Comparison of ENCODE assay signal across 1 cellular context in the genomic region with DNA sequence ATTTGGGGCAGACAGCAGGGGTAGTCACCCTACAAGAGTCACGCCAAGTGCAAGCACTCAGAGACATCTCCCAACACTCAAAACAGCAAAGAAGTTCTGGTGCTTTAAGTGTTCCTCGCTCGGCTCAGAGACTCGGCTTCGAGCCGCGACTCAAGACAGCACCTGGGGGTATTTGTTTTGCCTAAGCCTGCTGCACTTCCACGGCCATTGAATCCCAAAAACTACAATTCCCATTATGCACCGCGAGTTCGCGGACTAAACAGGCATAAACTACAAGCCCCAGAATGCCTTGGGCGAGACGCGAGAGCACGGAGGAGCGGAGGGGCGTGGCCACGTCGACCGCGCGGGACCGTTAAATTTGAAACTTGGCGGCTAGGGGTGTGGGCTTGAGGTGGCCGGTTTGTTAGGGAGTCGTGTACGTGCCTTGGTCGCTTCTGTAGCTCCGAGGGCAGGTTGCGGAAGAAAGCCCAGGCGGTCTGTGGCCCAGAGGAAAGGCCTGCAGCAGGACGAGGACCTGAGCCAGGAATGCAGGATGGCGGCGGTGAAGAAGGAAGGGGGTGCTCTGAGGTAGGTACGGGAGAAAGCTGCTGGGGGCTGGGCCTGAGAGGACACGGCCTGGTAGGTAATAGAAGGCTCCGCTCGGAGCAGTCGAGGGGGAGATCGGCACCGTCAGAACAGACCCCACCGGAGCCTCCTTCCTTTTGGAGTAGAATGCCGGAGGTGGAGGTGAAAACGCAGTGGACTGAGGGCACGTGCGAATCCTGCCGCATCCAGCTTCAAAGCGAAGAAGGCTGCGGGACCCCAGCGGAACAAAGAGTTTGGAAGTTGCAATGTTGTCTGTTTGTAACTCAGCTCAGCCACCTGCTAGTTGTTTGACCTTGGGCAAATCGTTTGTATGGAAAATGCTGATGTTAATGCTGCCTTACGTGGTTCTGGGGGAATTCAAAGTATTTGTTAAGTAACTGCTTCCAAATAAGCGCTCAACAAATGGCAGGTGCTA.
TF ChIP-seq lines count a peak whose summit lies in the region.

A gene with protein sequence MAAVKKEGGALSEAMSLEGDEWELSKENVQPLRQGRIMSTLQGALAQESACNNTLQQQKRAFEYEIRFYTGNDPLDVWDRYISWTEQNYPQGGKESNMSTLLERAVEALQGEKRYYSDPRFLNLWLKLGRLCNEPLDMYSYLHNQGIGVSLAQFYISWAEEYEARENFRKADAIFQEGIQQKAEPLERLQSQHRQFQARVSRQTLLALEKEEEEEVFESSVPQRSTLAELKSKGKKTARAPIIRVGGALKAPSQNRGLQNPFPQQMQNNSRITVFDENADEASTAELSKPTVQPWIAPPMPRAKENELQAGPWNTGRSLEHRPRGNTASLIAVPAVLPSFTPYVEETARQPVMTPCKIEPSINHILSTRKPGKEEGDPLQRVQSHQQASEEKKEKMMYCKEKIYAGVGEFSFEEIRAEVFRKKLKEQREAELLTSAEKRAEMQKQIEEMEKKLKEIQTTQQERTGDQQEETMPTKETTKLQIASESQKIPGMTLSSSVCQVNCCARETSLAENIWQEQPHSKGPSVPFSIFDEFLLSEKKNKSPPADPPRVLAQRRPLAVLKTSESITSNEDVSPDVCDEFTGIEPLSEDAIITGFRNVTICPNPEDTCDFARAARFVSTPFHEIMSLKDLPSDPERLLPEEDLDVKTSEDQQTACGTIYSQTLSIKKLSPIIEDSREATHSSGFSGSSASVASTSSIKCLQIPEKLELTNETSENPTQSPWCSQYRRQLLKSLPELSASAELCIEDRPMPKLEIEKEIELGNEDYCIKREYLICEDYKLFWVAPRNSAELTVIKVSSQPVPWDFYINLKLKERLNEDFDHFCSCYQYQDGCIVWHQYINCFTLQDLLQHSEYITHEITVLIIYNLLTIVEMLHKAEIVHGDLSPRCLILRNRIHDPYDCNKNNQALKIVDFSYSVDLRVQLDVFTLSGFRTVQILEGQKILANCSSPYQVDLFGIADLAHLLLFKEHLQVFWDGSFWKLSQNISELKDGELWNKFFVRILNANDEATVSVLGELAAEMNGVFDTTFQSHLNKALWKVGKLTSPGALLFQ (plus strand): TSS at position 381 of the 1,000 bp plus-strand sequence. CDS start 152 bp downstream, at position 533.

TF ChIP-seq in HepG2, 621 proteins besides CTCF, POLR2A, EP300 and RAD21 (continued from another document and continues in another):
- TF ChIP-seq, protein P1, sequence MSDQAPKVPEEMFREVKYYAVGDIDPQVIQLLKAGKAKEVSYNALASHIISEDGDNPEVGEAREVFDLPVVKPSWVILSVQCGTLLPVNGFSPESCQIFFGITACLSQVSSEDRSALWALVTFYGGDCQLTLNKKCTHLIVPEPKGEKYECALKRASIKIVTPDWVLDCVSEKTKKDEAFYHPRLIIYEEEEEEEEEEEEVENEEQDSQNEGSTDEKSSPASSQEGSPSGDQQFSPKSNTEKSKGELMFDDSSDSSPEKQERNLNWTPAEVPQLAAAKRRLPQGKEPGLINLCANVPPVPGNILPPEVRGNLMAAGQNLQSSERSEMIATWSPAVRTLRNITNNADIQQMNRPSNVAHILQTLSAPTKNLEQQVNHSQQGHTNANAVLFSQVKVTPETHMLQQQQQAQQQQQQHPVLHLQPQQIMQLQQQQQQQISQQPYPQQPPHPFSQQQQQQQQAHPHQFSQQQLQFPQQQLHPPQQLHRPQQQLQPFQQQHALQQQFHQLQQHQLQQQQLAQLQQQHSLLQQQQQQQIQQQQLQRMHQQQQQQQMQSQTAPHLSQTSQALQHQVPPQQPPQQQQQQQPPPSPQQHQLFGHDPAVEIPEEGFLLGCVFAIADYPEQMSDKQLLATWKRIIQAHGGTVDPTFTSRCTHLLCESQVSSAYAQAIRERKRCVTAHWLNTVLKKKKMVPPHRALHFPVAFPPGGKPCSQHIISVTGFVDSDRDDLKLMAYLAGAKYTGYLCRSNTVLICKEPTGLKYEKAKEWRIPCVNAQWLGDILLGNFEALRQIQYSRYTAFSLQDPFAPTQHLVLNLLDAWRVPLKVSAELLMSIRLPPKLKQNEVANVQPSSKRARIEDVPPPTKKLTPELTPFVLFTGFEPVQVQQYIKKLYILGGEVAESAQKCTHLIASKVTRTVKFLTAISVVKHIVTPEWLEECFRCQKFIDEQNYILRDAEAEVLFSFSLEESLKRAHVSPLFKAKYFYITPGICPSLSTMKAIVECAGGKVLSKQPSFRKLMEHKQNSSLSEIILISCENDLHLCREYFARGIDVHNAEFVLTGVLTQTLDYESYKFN (CRISPR knock-in tag; conservative IDR thresholded peaks at IDR 0.05): peak; percentile 58
- TF ChIP-seq ZNF430 (CRISPR knock-in tag; IDR thresholded peaks at IDR 0.05) (no peak), PHB2 (IDR thresholded peaks at IDR 0.05; ENCODE audit: partially characterized antibody) (no peak), ZNF446 (CRISPR knock-in tag; IDR thresholded peaks at IDR 0.05) (no peak), CBFB (CRISPR knock-in tag; IDR thresholded peaks at IDR 0.05) (no peak; the same call in 1 of the 2 replicates), ZSCAN20 (CRISPR knock-in tag; IDR thresholded peaks at IDR 0.05; ENCODE audit: borderline replicate concordance) (peak; percentile 21; the same call in 1 of the 2 replicates), ZNF781 (CRISPR knock-in tag; IDR thresholded peaks at IDR 0.05; ENCODE audit: borderline replicate concordance, not compliant biosample characterization) (no peak), TBX2 (CRISPR knock-in tag; IDR thresholded peaks at IDR 0.05; ENCODE audit: borderline replicate concordance) (peak; percentile 62; the same call in 1 of the 2 replicates), ZNF234 (CRISPR knock-in tag; conservative IDR thresholded peaks at IDR 0.05) (no peak), ZNF142 (CRISPR knock-in tag; IDR thresholded peaks at IDR 0.05) (no peak), ZNF512 (CRISPR knock-in tag; IDR thresholded peaks at IDR 0.05) (peak; percentile 54; the same call in 1 of the 2 replicates), GRHL1 (CRISPR knock-in tag; conservative IDR thresholded peaks at IDR 0.05) (no peak), ZNF557 (CRISPR knock-in tag; IDR thresholded peaks at IDR 0.05) (no peak), TARDBP (CRISPR knock-in tag; IDR thresholded peaks at IDR 0.05) (peak; percentile 88), FOXM1 (CRISPR knock-in tag; IDR thresholded peaks at IDR 0.05) (no peak), ZMYM4 (CRISPR knock-in tag; IDR thresholded peaks at IDR 0.05) (peak; percentile 83; the same call in 1 of the 2 replicates), HMG20A (CRISPR knock-in tag; IDR thresholded peaks at IDR 0.05; ENCODE audit: borderline replicate concordance) (no peak)
- TF ChIP-seq, protein P2, sequence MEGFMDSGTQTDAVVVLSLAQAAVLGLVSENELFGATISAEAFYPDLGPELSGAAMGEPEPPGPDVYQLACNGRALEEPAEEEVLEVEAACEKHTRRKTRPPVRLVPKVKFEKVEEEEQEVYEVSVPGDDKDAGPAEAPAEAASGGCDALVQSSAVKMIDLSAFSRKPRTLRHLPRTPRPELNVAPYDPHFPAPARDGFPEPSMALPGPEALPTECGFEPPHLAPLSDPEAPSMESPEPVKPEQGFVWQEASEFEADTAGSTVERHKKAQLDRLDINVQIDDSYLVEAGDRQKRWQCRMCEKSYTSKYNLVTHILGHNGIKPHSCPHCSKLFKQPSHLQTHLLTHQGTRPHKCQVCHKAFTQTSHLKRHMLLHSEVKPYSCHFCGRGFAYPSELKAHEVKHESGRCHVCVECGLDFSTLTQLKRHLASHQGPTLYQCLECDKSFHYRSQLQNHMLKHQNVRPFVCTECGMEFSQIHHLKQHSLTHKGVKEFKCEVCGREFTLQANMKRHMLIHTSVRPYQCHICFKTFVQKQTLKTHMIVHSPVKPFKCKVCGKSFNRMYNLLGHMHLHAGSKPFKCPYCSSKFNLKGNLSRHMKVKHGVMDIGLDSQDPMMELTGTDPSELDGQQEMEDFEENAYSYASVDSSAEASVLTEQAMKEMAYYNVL (CRISPR knock-in tag; IDR thresholded peaks at IDR 0.05; ENCODE audit: borderline replicate concordance): peak; percentile 57
- TF ChIP-seq, protein P3, sequence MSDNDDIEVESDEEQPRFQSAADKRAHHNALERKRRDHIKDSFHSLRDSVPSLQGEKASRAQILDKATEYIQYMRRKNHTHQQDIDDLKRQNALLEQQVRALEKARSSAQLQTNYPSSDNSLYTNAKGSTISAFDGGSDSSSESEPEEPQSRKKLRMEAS (IDR thresholded peaks at IDR 0.05): peak; percentile 96
- TF ChIP-seq, protein P4, sequence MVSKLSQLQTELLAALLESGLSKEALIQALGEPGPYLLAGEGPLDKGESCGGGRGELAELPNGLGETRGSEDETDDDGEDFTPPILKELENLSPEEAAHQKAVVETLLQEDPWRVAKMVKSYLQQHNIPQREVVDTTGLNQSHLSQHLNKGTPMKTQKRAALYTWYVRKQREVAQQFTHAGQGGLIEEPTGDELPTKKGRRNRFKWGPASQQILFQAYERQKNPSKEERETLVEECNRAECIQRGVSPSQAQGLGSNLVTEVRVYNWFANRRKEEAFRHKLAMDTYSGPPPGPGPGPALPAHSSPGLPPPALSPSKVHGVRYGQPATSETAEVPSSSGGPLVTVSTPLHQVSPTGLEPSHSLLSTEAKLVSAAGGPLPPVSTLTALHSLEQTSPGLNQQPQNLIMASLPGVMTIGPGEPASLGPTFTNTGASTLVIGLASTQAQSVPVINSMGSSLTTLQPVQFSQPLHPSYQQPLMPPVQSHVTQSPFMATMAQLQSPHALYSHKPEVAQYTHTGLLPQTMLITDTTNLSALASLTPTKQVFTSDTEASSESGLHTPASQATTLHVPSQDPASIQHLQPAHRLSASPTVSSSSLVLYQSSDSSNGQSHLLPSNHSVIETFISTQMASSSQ (IDR thresholded peaks at IDR 0.05; ENCODE audit: low read depth): no peak
- TF ChIP-seq, protein P4 (CRISPR knock-in tag; IDR thresholded peaks at IDR 0.05; ENCODE audit: borderline replicate concordance): peak; percentile 54; the same call in 1 of the 2 replicates
